17 cellular contexts compared by ENCODE assay signal in the genomic region with DNA sequence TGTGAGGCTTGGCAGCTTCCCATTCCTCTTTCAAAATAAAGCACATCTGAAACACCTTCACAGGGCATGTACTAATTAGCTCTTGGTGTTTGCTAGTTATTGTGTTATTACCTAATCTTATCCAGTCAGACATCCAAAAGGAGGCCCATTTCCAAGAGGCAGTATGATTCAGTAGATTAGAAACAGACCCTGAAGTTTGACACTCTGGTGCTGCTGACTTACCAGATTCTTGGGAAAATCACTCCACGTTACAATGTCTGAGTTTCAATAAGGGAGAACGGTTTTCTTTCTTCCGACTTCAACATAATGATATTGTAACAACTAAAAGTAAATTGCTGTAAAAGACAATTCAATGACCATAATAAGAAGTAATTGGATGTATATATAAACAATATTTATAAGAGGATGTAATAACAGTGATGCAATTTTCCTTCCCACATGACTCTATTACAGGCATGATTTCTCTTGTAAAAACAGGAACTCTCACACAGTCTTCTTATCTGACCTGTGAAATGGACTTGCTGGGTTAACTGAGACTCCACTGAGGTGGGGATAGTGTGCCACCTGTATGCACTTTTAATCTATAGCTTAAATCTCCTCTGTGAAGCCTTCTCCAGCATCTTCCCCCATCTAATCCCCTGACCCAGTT.
DNase-seq lines count a peak whose midpoint lies in the region; ATAC-seq, FAIRE-seq and TF ChIP-seq lines count a peak whose summit lies in the region.
"Had no signal": no experiment of that assay in that cellular context is flagged by ENCODE, and none has a peak within 500 bp of the region (broad histone marks: within the 10 kb centered on the region; RNA-seq: fewer than 3 reads in every experiment).

No MANE protein-coding gene starts in this region.

- CTCF ChIA-PET in activated CD8-positive, alpha-beta memory T cell treated with anti-CD3 and anti-CD28 coated beads, Interleukin-2, amount 10 ng/mL, durations not matched to agents 7 days and 5 days (lab: Charles Lee), result interaction anchor here (0.6 kb wide), 1 partner anchor 579 kb away, joined by 3 read pairs; no protein-coding TSS in a partner anchor

- H3K4me3 Mint-ChIP-seq in activated CD8-positive, alpha-beta memory T cell treated with anti-CD3 and anti-CD28 coated beads, Interleukin-2, amount 10 ng/mL, durations not matched to agents 7 days and 5 days, result no peak overlapping the region
- H3K4me3 Mint-ChIP-seq: activated naive CD8-positive, alpha-beta T cell treated with anti-CD3 and anti-CD28 coated beads, Interleukin-2, amount 50 U/mL, for 24 hours had no signal

- no peak overlapping the region for H3K27ac Mint-ChIP-seq in activated CD8-positive, alpha-beta memory T cell treated with anti-CD3 and anti-CD28 coated beads, Interleukin-2, amount 10 ng/mL, durations not matched to agents 7 days and 5 days
- H3K27ac Mint-ChIP-seq: activated naive CD8-positive, alpha-beta T cell treated with anti-CD3 and anti-CD28 coated beads, Interleukin-2, amount 50 U/mL, for 24 hours had no signal

- FAIRE-seq in keratinocyte (lab: Jason Lieb, UNC), result peak; percentile 32

- no peaks in the 10 kb centered on the region for H3K27me3 ChIP-seq in keratinocyte (ENCODE audit: control insufficient read depth, extremely low read depth, insufficient read depth, low read length)
- H3K27me3 ChIP-seq in Peyer's patch, result no peaks in the 10 kb centered on the region
- H3K27me3 ChIP-seq: gastrocnemius medialis, upper lobe of right lung had no signal

- H3K9me3 ChIP-seq in keratinocyte (ENCODE audit: control insufficient read depth, low read depth, low read length) (no peaks in the 10 kb centered on the region), Peyer's patch (no peaks in the 10 kb centered on the region)
- H3K9me3 ChIP-seq: gastrocnemius medialis, upper lobe of right lung had no signal

- H2AFZ ChIP-seq in keratinocyte (ENCODE audit: control insufficient read depth, low read length), result no peak overlapping the region

- peaks cover 0 to 2% of the 10 kb centered on the region in 2 experiments for H3K36me3 ChIP-seq in keratinocyte (ENCODE audit: control insufficient read depth in 2 of 2, extremely low read depth in 1 of 2, insufficient read depth in 2 of 2, low read length in 2 of 2)
- H3K36me3 ChIP-seq in Peyer's patch, result no peaks in the 10 kb centered on the region
- H3K36me3 ChIP-seq: gastrocnemius medialis, upper lobe of right lung had no signal

- H3K9me1 ChIP-seq in keratinocyte (ENCODE audit: control insufficient read depth, extremely low read depth, insufficient read depth, low read length), result no peaks in the 10 kb centered on the region

- no peaks in the 10 kb centered on the region for H4K20me1 ChIP-seq in keratinocyte (ENCODE audit: control insufficient read depth, extremely low read depth, insufficient read depth, low read length)

- H3K4me2 ChIP-seq in keratinocyte (ENCODE audit: control insufficient read depth, extremely low read depth, insufficient read depth, low read depth, low read length), result no peak overlapping the region

- H3K27me3 Mint-ChIP-seq in activated CD8-positive, alpha-beta memory T cell treated with anti-CD3 and anti-CD28 coated beads, Interleukin-2, amount 10 ng/mL, durations not matched to agents 7 days and 5 days, result peaks cover 19% of the 10 kb centered on the region

- DNase-seq in AG09309 (ENCODE audit: low read depth) (peak; percentile 85), HCEC 1CT (peak; percentile 76), cardiac fibroblast (ENCODE audit: low read depth in 2 of 2) (peak; percentile 16 to 54), keratinocyte (ENCODE audit: low read depth, low spot score) (no peak), Peyer's patch (no peak), NK-92 (lab: John Stamatoyannopoulos, UW; ENCODE audit: unreplicated experiment) (no peak)
- DNase-seq in activated CD8-positive, alpha-beta memory T cell treated with anti-CD3 and anti-CD28 coated beads, Interleukin-2, amount 10 ng/mL, durations not matched to agents 7 days and 5 days, result no peak
- no peak for DNase-seq in activated T-cell treated with anti-CD3 and anti-CD28 coated beads, Interleukin-2, amount 50 U/mL, for 1 hour
- DNase-seq: activated CD4-positive, alpha-beta T cell treated with anti-CD3 and anti-CD28 coated beads for 1 hour; activated naive CD8-positive, alpha-beta T cell treated with anti-CD3 and anti-CD28 coated beads, Interleukin-2, amount 50 U/mL, for 24 hours; C1 segment of cervical spinal cord; gastrocnemius medialis; Kasumi-1; NCI-H1930; stimulated activated CD8-positive, alpha-beta memory T cell treated with anti-CD3 and anti-CD28 coated beads, Interleukin-4, amount 100 ng/mL, for 48 hours; T-helper 1 cell; upper lobe of right lung had no signal

- no peak for TF ChIP-seq POLR2A in Peyer's patch (IDR thresholded peaks at IDR 0.05)

- peaks cover 3% of the 10 kb centered on the region for H3K4me1 Mint-ChIP-seq in activated CD8-positive, alpha-beta memory T cell treated with anti-CD3 and anti-CD28 coated beads, Interleukin-2, amount 10 ng/mL, durations not matched to agents 7 days and 5 days
- H3K4me1 Mint-ChIP-seq: activated naive CD8-positive, alpha-beta T cell treated with anti-CD3 and anti-CD28 coated beads, Interleukin-2, amount 50 U/mL, for 24 hours had no signal

- no peaks in the 10 kb centered on the region for H3K36me3 Mint-ChIP-seq in activated CD8-positive, alpha-beta memory T cell treated with anti-CD3 and anti-CD28 coated beads, Interleukin-2, amount 10 ng/mL, durations not matched to agents 7 days and 5 days

- H3K4me3 ChIP-seq in AG09309 (ENCODE audit: control insufficient read depth, low read depth, low read length) (no peak overlapping the region), cardiac fibroblast (replicated peaks in 1 of 2; ENCODE audit: low read depth in 2 of 2, low read length in 2 of 2) (no peak overlapping the region), keratinocyte (ENCODE audit: control insufficient read depth in 2 of 3, extremely low read depth in 1 of 3, insufficient read depth in 2 of 3, low read depth in 1 of 3, low read length in 3 of 3) (no peak overlapping the region), Peyer's patch (no peak overlapping the region)
- H3K4me3 ChIP-seq: gastrocnemius medialis, upper lobe of right lung had no signal

- peaks cover 32% of the 10 kb centered on the region for H3K4me1 ChIP-seq in keratinocyte (ENCODE audit: control insufficient read depth, extremely low read depth, insufficient read depth, low read length)
- peaks cover 0 to 19% (median 1%) of the 10 kb centered on the region in 4 donors for H3K4me1 ChIP-seq in Peyer's patch
- H3K4me1 ChIP-seq: gastrocnemius medialis, upper lobe of right lung had no signal

- TF ChIP-seq CTCF in AG09309 (IDR thresholded peaks at IDR 0.05; ENCODE audit: control insufficient read depth, insufficient read depth, low read depth, low read length, missing control alignments), result no peak
- TF ChIP-seq CTCF in cardiac fibroblast (IDR thresholded peaks at IDR 0.05; ENCODE audit: low read depth, low read length), result no peak
- TF ChIP-seq CTCF in keratinocyte (optimal IDR thresholded peaks at IDR 0.05 in 1 of 3, IDR thresholded peaks at IDR 0.05 in 1 of 3, conservative IDR thresholded peaks at IDR 0.05 in 1 of 3; ENCODE audit: extremely low read depth in 1 of 3, insufficient read depth in 2 of 3, low read length in 3 of 3), result no peak
- TF ChIP-seq CTCF in Peyer's patch (IDR thresholded peaks at IDR 0.05), result no peak

- dilution Hi-C loops in keratinocyte (cut with MboI; ENCODE audit: extremely low pct_ligation_motif_present, low sequenced_read_pairs), result no loop called here

- H3K79me2 ChIP-seq in keratinocyte (ENCODE audit: control insufficient read depth, insufficient read depth, low read length), result no peaks in the 10 kb centered on the region

- no peak for ATAC-seq in activated CD8-positive, alpha-beta memory T cell treated with anti-CD3 and anti-CD28 coated beads, Interleukin-2, amount 10 ng/mL, durations not matched to agents 7 days and 5 days
- ATAC-seq: activated naive CD8-positive, alpha-beta T cell treated with anti-CD3 and anti-CD28 coated beads, Interleukin-2, amount 50 U/mL, for 24 hours; gastrocnemius medialis; upper lobe of right lung had no signal

- no peaks in the 10 kb centered on the region for H3K9me3 Mint-ChIP-seq in activated CD8-positive, alpha-beta memory T cell treated with anti-CD3 and anti-CD28 coated beads, Interleukin-2, amount 10 ng/mL, durations not matched to agents 7 days and 5 days (ENCODE audit: low read depth)
- H3K9me3 Mint-ChIP-seq: activated naive CD8-positive, alpha-beta T cell treated with anti-CD3 and anti-CD28 coated beads, Interleukin-2, amount 50 U/mL, for 24 hours had no signal

- H3K9ac ChIP-seq in keratinocyte (ENCODE audit: control insufficient read depth, extremely low read depth, insufficient read depth, low read length), result no peak overlapping the region

- H3K27ac ChIP-seq in keratinocyte (ENCODE audit: control insufficient read depth, insufficient read depth, low read length) (no peak overlapping the region), Peyer's patch (peak overlapping the region in 2 of 4 donors; percentile 45 to 72)
- H3K27ac ChIP-seq: gastrocnemius medialis, upper lobe of right lung had no signal

Comparison
In these comparisons a context has a peak if more than half of its experiments do, and no peak if none do; other contexts are left out.
1. DNase-seq: peak in AG09309 (single experiment), HCEC 1CT (single experiment) and cardiac fibroblast (2 of 2); none in keratinocyte (single experiment), Peyer's patch (0 of 3), activated CD8-positive, alpha-beta memory T cell treated with anti-CD3 and anti-CD28 coated beads, Interleukin-2, amount 10 ng/mL, durations not matched to agents 7 days and 5 days (single experiment), activated T-cell treated with anti-CD3 and anti-CD28 coated beads, Interleukin-2, amount 50 U/mL, for 1 hour (single experiment) and NK-92 (single experiment).